ENCODE assay signal across 8 cellular contexts in the genomic region with DNA sequence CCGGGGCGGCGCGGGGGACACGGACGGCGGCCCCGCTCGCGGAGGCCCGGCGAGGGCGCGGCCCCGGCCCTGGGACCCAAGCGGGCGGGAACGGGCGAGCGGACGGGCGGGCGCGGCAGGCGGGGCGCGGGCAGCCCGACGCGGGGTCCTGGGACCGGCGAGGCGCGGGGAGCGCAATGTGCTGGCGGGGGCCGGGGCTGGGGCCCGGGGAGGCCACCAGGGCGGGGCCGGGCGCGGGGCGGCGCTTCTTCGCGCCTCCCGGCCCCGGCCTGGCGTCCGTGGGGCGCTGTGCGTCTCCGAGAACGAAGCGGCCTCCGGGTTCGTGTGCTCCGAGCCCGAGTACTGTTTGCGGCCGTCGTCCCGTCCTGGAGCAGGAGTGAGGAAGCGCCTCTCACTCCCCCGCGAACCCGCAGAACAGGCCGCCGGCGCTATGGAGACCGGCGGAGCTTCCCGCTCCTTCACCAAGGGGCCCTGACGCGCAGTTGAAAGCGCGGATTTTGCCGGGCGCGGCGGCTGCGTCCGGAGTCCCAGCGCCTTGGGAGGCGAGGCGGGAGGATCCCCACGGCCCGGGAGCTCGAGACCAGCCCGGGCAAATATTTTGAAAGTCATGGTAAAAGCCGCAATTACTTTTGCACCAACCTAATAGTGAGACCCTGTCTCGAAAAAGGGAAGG. TPM values are rescaled to one million over a fixed set of nuclear protein-coding genes. Genes with fewer than 3 reads are reported as not detected.
DNase-seq lines count a peak whose midpoint lies in the region; ATAC-seq, FAIRE-seq and TF ChIP-seq lines count a peak whose summit lies in the region.

No MANE protein-coding gene starts in this region.

- H3K9ac ChIP-seq in astrocyte (ENCODE audit: low read length), result peak overlapping the region; percentile 100

- H4K20me1 ChIP-seq in astrocyte (ENCODE audit: insufficient read depth, low read length) (peaks cover 43% of the 10 kb centered on the region), hepatocyte (ENCODE audit: insufficient read depth, poor library complexity, severe bottlenecking) (peaks cover 31% of the 10 kb centered on the region)

- no peaks in the 10 kb centered on the region for H3K27me3 ChIP-seq in astrocyte (ENCODE audit: insufficient read depth, low read length)
- no peaks in the 10 kb centered on the region for H3K27me3 ChIP-seq in hepatocyte

- H3K79me2 ChIP-seq in astrocyte (ENCODE audit: insufficient read depth, low read length) (peaks cover 48% of the 10 kb centered on the region), hepatocyte (peaks cover 49% of the 10 kb centered on the region)

- peaks cover 2% of the 10 kb centered on the region for H3K9me3 Mint-ChIP-seq in astrocyte (ENCODE audit: unreplicated experiment)

- TF ChIP-seq CTCF in GM12875 (IDR thresholded peaks at IDR 0.05; ENCODE audit: borderline replicate concordance, insufficient read depth, low read depth, low read length) (0 out of 2 replicates have a peak, but pooled peaks have one; percentile 29), astrocyte (IDR thresholded peaks at IDR 0.05; ENCODE audit: insufficient read depth, low read depth, low read length) (no peak), hepatocyte (IDR thresholded peaks at IDR 0.05; ENCODE audit: poor library complexity) (peak; percentile 29)

- peak overlapping the region; percentile 98 for H3K4me2 ChIP-seq in astrocyte (ENCODE audit: low read length)
- peak overlapping the region; percentile 84 for H3K4me2 ChIP-seq in hepatocyte

- ATAC-seq in HG02642 (IDR thresholded peaks at IDR 0.05; ENCODE audit: poor library complexity, unreplicated experiment), result peak; percentile 79

- H3K9me2 ChIP-seq in hepatocyte (replicated peaks; ENCODE audit: insufficient read depth), result no peaks in the 10 kb centered on the region

- H3K4me3 Mint-ChIP-seq in astrocyte (ENCODE audit: unreplicated experiment), result peak overlapping the region; percentile 87

- 1% methylated on average over 51 of the region's 92 CpGs for WGBS in hepatocyte (ENCODE audit: low lambda C conversion rate, missing lambda C conversion rate)

- H3K9me3 ChIP-seq in astrocyte (ENCODE audit: insufficient read depth, low read depth, low read length), result no peaks in the 10 kb centered on the region
- no peaks in the 10 kb centered on the region for H3K9me3 ChIP-seq in hepatocyte (ENCODE audit: low read depth)

- H3K36me3 ChIP-seq in astrocyte (ENCODE audit: insufficient read depth, low read length) (peaks cover 5% of the 10 kb centered on the region), hepatocyte (replicated peaks; ENCODE audit: insufficient read depth, low read depth) (no peaks in the 10 kb centered on the region)

- H3K27ac Mint-ChIP-seq in astrocyte (ENCODE audit: unreplicated experiment), result peak overlapping the region; percentile 72

- H2AFZ ChIP-seq in astrocyte (ENCODE audit: low read depth, low read length) (peak overlapping the region; percentile 59), hepatocyte (peak overlapping the region; percentile 95)

- H3K4me1 ChIP-seq in astrocyte (ENCODE audit: insufficient read depth, low read length) (peaks cover 17% of the 10 kb centered on the region), hepatocyte (ENCODE audit: insufficient read depth) (peaks cover 9% of the 10 kb centered on the region)

- no peaks in the 10 kb centered on the region for H3K27me3 Mint-ChIP-seq in astrocyte (ENCODE audit: low read depth, unreplicated experiment)

- H3K27ac ChIP-seq in astrocyte (ENCODE audit: low read depth, low read length) (peak overlapping the region; percentile 100), hepatocyte (peak overlapping the region; percentile 96)

- H3K4me1 Mint-ChIP-seq in astrocyte (ENCODE audit: low read depth, unreplicated experiment), result peaks cover 14% of the 10 kb centered on the region

- FAIRE-seq in astrocyte (lab: Jason Lieb, UNC), result no peak

- peak; percentile 90 for DNase-seq in NCI-H146 (lab: John Stamatoyannopoulos, UW)
- DNase-seq in T-helper 22 cell (ENCODE audit: low read depth), result peak; percentile 76
- DNase-seq in astrocyte (ENCODE audit: low read depth), result peak; percentile 81
- DNase-seq in hepatocyte (ENCODE audit: low spot score), result peak; percentile 96
- DNase-seq in retina, result peak; percentile 89
- no peak for DNase-seq in cortex of kidney (lab: John Stamatoyannopoulos, UW)

- H3K36me3 Mint-ChIP-seq in astrocyte (ENCODE audit: low read depth, unreplicated experiment), result peaks cover 6% of the 10 kb centered on the region

- H3K4me3 ChIP-seq in GM12875 (ENCODE audit: low read depth, low read length), result peak overlapping the region; percentile 85
- H3K4me3 ChIP-seq in astrocyte (ENCODE audit: insufficient read depth, low read depth, low read length), result peak overlapping the region; percentile 55
- peak overlapping the region; percentile 50 for H3K4me3 ChIP-seq in hepatocyte

RNA-seq across cellular contexts. Expression of gene ANKLE2, which starts 0.4 kb away (rescaled TPM):
- total RNA-seq in astrocyte (123 and 140 TPM in 2 replicates), hepatocyte (54.4 and 70.3 TPM in 2 replicates)
- polyA plus RNA-seq in hepatocyte, result 45.3 and 52.5 TPM in 2 replicates

RNA-seq across cellular contexts. Expression of gene PGAM5, which starts 51.4 kb away (rescaled TPM):
- total RNA-seq in astrocyte (33.3 and 43.4 TPM in 2 replicates), hepatocyte (19.7 and 27.2 TPM in 2 replicates)
- 17.6 and 21.5 TPM in 2 replicates for polyA plus RNA-seq in hepatocyte
